8 cellular contexts compared by ENCODE assay signal in the genomic region with DNA sequence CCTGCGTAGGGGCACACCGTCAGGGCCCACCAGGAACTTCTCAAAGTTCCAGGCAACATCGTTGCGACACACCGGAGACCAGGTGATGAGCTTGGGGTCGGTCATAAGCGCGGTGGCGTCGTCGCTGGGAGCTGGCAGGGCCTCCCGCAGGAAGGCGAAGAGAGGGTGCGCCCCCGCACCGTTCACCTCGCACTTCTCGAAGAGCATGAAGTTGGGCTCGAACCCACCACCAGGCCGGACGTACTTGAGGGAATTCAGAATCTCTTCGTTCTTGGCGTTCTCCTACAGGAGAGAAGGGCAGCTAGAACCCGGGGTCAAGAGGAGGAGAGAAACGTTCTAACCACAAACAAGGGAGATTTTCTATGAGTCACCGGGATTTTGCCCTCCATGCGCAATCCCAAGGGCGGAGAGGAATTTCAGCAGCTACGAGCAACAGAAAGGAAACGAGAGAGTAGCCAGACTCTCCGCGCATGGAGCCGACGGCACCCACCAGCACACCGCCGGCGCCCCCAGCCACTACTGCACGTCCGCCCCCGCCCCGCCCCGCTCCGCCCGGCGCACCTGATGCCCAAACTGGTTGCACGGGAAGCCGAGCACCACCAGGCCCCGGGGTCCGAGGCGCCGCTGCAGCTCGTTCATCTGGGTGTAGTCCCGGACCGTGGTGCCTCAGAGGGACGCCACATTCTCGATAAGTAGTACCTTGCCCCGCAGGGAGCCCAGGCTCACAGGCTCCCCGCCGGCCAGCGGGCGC. TPM values are rescaled to one million over a fixed set of nuclear protein-coding genes. Genes with fewer than 3 reads are reported as not detected.
A peak's percentile ranks its signal among the peaks of the same experiment; 100 is the strongest.
DNase-seq lines count a peak whose midpoint lies in the region; ATAC-seq and TF ChIP-seq lines count a peak whose summit lies in the region.

No MANE protein-coding gene starts in this region.

- CTCF ChIA-PET in HEK293 (lab: Yijun Ruan, JAX): interaction anchor here (0.6 to 1.6 kb wide), 2 partner anchors 18 to 80 kb away, joined by 4 read pairs; a partner anchor contains a TSS
- CTCF ChIA-PET in OCI-LY7 (lab: Charles Lee; ENCODE audit: unreplicated experiment): no interaction called here

- H2AFZ ChIP-seq in OCI-LY7 (ENCODE audit: low read length): no peak overlapping the region

- POLR2A ChIA-PET in HEK293 (lab: Yijun Ruan, JAX): interaction anchor here (0.7 to 3.0 kb wide), 7 partner anchors 15 to 264 kb away, joined by 3 to 30 read pairs (median 3); a partner anchor contains a TSS
- POLR2A ChIA-PET in OCI-LY7 (lab: Charles Lee): interaction anchor here (0.6 to 2.6 kb wide), 6 partner anchors 10 to 95 kb away, joined by 3 to 17 read pairs (median 4); a partner anchor contains a TSS

- H3K27ac ChIP-seq in HEK293 (ENCODE audit: extremely low read depth, low read depth, low read length): peak overlapping the region; percentile 91
- H3K27ac ChIP-seq in OCI-LY7 (ENCODE audit: low read depth, low read length, poor library complexity, severe bottlenecking): peak overlapping the region; percentile 76
- peak overlapping the region; percentile 89 for H3K27ac ChIP-seq in neutrophil
- H3K27ac ChIP-seq in urinary bladder (ENCODE audit: low read depth): peak overlapping the region; percentile 92

- DNase-seq in Daoy (ENCODE audit: low read depth) (peak; percentile 71), OCI-LY7 (ENCODE audit: low spot score) (peak; percentile 32), activated gamma-delta T cell treated with Interleukin-2 at 50 U/mL for 16 hours (peak; percentile 45), foreskin fibroblast (peak; percentile 85 to 92)

- TF ChIP-seq CTCF in HEK293 (tag by site-specific recombination; IDR thresholded peaks at IDR 0.05) (no peak), OCI-LY7 (conservative IDR thresholded peaks at IDR 0.05; ENCODE audit: low read length) (0 out of 2 replicates have a peak, but pooled peaks have one; percentile 13), foreskin fibroblast (IDR thresholded peaks at IDR 0.05; ENCODE audit: low read depth, low read length) (no peak), neutrophil (IDR thresholded peaks at IDR 0.05) (no peak)

- intact Hi-C loops in OCI-LY7 (cut with micrococcal nuclease; ENCODE audit: unreplicated experiment): loop anchor here (1.0 to 2.0 kb wide), 3 partner anchors 17 to 53 kb away; a partner anchor contains a TSS

- H3K9me3 ChIP-seq in HEK293 (ENCODE audit: control insufficient read depth, insufficient read depth, low read depth, low read length) (no peaks in the 10 kb centered on the region), OCI-LY7 (ENCODE audit: low read length) (no peaks in the 10 kb centered on the region), neutrophil (no peaks in the 10 kb centered on the region)

- BruUV-seq in OCI-LY7 (replicated peaks; lab: Mats Ljungman, UMichigan): TSS peak; percentile 61

- WGBS in urinary bladder: 5% methylated on average over 61 of the region's 61 CpGs

- no peaks in the 10 kb centered on the region for H4K20me1 ChIP-seq in OCI-LY7 (ENCODE audit: insufficient read depth, low read length)

- no peak for ATAC-seq in HG03378 (IDR thresholded peaks at IDR 0.05; ENCODE audit: unreplicated experiment)

- no peaks in the 10 kb centered on the region for H3K9me2 ChIP-seq in OCI-LY7 (ENCODE audit: insufficient read depth, low read length)

- peak overlapping the region; percentile 68 for H3K4me3 ChIP-seq in HEK293 (ENCODE audit: low read depth, low read length)
- H3K4me3 ChIP-seq in OCI-LY7 (ENCODE audit: low read depth, low read length, poor library complexity, severe bottlenecking): peak overlapping the region; percentile 68
- H3K4me3 ChIP-seq in foreskin fibroblast (ENCODE audit: low read depth in 1 of 2, low read length in 2 of 2): peak overlapping the region; percentile 54 to 79
- peak overlapping the region; percentile 65 to 68 for H3K4me3 ChIP-seq in neutrophil (ENCODE audit: low read depth in 1 of 2, low read length in 1 of 2)
- H3K4me3 ChIP-seq in urinary bladder (ENCODE audit: low read depth, low read length): peak overlapping the region; percentile 84

- H3K79me2 ChIP-seq in OCI-LY7 (ENCODE audit: insufficient read depth, low read depth, low read length): peaks cover 9% of the 10 kb centered on the region; the same call in 1 of the 2 replicates

- H3K4me2 ChIP-seq in OCI-LY7 (ENCODE audit: low read length): peak overlapping the region; percentile 73

- peaks cover 7% of the 10 kb centered on the region for H3K4me1 ChIP-seq in HEK293 (ENCODE audit: control insufficient read depth, insufficient read depth, low read length)
- H3K4me1 ChIP-seq in OCI-LY7 (ENCODE audit: insufficient read depth, low read length, poor library complexity, severe bottlenecking): peaks cover 34% of the 10 kb centered on the region
- peaks cover 36 to 38% of the 10 kb centered on the region in 2 experiments for H3K4me1 ChIP-seq in neutrophil (ENCODE audit: control insufficient read depth in 1 of 2, insufficient read depth in 1 of 2, low read depth in 1 of 2, low read length in 1 of 2)
- peaks cover 2% of the 10 kb centered on the region for H3K4me1 ChIP-seq in urinary bladder (ENCODE audit: insufficient read depth)

- peaks cover 3 to 55% of the 10 kb centered on the region in 2 experiments; a peak in 2 of 3 replicates for H3K36me3 ChIP-seq in HEK293 (ENCODE audit: control insufficient read depth in 2 of 2, insufficient read depth in 1 of 2, low read length in 2 of 2)
- H3K36me3 ChIP-seq in OCI-LY7 (ENCODE audit: insufficient read depth, low read length): peaks cover 76% of the 10 kb centered on the region
- H3K36me3 ChIP-seq in neutrophil: peaks cover 51% of the 10 kb centered on the region
- H3K36me3 ChIP-seq in urinary bladder (ENCODE audit: insufficient read depth): peaks cover 4% of the 10 kb centered on the region

- no peaks in the 10 kb centered on the region for H3K27me3 ChIP-seq in neutrophil

TF ChIP-seq in HEK293, 187 proteins besides CTCF, POLR2A, EP300 and RAD21 (continues in another document):
- TF ChIP-seq ZNF473 (tag by site-specific recombination; IDR thresholded peaks at IDR 0.05) (no peak), ZNF747 (tag by site-specific recombination; IDR thresholded peaks at IDR 0.05) (no peak), SCRT2 (tag by site-specific recombination; IDR thresholded peaks at IDR 0.05) (peak; percentile 76), ZNF324 (tag by site-specific recombination; IDR thresholded peaks at IDR 0.05) (no peak), ZEB2 (tag by site-specific recombination; IDR thresholded peaks at IDR 0.05) (0 out of 2 replicates have a peak, but pooled peaks have one; percentile 17)
- TF ChIP-seq, protein P1, sequence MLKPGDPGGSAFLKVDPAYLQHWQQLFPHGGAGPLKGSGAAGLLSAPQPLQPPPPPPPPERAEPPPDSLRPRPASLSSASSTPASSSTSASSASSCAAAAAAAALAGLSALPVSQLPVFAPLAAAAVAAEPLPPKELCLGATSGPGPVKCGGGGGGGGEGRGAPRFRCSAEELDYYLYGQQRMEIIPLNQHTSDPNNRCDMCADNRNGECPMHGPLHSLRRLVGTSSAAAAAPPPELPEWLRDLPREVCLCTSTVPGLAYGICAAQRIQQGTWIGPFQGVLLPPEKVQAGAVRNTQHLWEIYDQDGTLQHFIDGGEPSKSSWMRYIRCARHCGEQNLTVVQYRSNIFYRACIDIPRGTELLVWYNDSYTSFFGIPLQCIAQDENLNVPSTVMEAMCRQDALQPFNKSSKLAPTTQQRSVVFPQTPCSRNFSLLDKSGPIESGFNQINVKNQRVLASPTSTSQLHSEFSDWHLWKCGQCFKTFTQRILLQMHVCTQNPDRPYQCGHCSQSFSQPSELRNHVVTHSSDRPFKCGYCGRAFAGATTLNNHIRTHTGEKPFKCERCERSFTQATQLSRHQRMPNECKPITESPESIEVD (tag by site-specific recombination; IDR thresholded peaks at IDR 0.05): no peak
- TF ChIP-seq, protein P2, sequence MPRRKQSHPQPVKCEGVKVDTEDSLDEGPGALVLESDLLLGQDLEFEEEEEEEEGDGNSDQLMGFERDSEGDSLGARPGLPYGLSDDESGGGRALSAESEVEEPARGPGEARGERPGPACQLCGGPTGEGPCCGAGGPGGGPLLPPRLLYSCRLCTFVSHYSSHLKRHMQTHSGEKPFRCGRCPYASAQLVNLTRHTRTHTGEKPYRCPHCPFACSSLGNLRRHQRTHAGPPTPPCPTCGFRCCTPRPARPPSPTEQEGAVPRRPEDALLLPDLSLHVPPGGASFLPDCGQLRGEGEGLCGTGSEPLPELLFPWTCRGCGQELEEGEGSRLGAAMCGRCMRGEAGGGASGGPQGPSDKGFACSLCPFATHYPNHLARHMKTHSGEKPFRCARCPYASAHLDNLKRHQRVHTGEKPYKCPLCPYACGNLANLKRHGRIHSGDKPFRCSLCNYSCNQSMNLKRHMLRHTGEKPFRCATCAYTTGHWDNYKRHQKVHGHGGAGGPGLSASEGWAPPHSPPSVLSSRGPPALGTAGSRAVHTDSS (tag by site-specific recombination; IDR thresholded peaks at IDR 0.05): no peak
- TF ChIP-seq, protein P3, sequence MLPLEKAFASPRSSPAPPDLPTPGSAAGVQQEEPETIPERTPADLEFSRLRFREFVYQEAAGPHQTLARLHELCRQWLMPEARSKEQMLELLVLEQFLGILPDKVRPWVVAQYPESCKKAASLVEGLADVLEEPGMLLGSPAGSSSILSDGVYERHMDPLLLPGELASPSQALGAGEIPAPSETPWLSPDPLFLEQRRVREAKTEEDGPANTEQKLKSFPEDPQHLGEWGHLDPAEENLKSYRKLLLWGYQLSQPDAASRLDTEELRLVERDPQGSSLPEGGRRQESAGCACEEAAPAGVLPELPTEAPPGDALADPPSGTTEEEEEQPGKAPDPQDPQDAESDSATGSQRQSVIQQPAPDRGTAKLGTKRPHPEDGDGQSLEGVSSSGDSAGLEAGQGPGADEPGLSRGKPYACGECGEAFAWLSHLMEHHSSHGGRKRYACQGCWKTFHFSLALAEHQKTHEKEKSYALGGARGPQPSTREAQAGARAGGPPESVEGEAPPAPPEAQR (tag by site-specific recombination; IDR thresholded peaks at IDR 0.05): no peak

RNA-seq across cellular contexts. Expression of a gene that starts 0.5 kb away (rescaled TPM):
- total RNA-seq in Daoy (2014; rRNA removed; shearing (Covaris generic)): 240 and 299 TPM in 2 replicates
- 77.6 and 82.3 TPM in 2 replicates for total RNA-seq in OCI-LY7 (2014; rRNA removed; shearing (Covaris generic))
- total RNA-seq in OCI-LY7 (2022) (119 and 148 TPM in 2 replicates), urinary bladder (49.2 TPM)
- polyA plus RNA-seq in urinary bladder: 411 TPM

RNA-seq across cellular contexts. Expression of a gene that starts 17.8 kb away (rescaled TPM):
- 8.9 and 10.2 TPM in 2 replicates for total RNA-seq in Daoy (2014; rRNA removed; shearing (Covaris generic))
- 28.6 and 41.6 TPM in 2 replicates for total RNA-seq in OCI-LY7 (2014; rRNA removed; shearing (Covaris generic))
- 74.6 and 80.3 TPM in 2 replicates for total RNA-seq in OCI-LY7 (2022)
- 23.7 TPM for total RNA-seq in urinary bladder
- 34.2 TPM for polyA plus RNA-seq in urinary bladder

RNA-seq across cellular contexts. Expression of a gene that starts 54.1 kb away (rescaled TPM):
- 273 and 298 TPM in 2 replicates for total RNA-seq in Daoy (2014; rRNA removed; shearing (Covaris generic))
- 218 and 219 TPM in 2 replicates for total RNA-seq in OCI-LY7 (2014; rRNA removed; shearing (Covaris generic))
- total RNA-seq in OCI-LY7 (2022): 373 and 403 TPM in 2 replicates
- total RNA-seq in urinary bladder: 308 TPM
- polyA plus RNA-seq in urinary bladder: 451 TPM

RNA-seq across cellular contexts. Expression of a gene that starts 54.6 kb away (rescaled TPM):
- 7.8 and 10.2 TPM in 2 replicates for total RNA-seq in Daoy (2014; rRNA removed; shearing (Covaris generic))
- 15.8 and 17.9 TPM in 2 replicates for total RNA-seq in OCI-LY7 (2014; rRNA removed; shearing (Covaris generic))
- total RNA-seq in OCI-LY7 (2022) (35.3 and 37.7 TPM in 2 replicates), urinary bladder (11.1 TPM)
- 38.4 TPM for polyA plus RNA-seq in urinary bladder

Comparison
In these comparisons a context has a peak if more than half of its experiments do, and no peak if none do; other contexts are left out.
1. DNase-seq: peak in every context shown above with its lines; median percentile 88 in foreskin fibroblast; 71 in Daoy; 45 in activated gamma-delta T cell treated with Interleukin-2 at 50 U/mL for 16 hours; 32 in OCI-LY7.